ENCODE assay signal across 10 cellular contexts in the genomic region with DNA sequence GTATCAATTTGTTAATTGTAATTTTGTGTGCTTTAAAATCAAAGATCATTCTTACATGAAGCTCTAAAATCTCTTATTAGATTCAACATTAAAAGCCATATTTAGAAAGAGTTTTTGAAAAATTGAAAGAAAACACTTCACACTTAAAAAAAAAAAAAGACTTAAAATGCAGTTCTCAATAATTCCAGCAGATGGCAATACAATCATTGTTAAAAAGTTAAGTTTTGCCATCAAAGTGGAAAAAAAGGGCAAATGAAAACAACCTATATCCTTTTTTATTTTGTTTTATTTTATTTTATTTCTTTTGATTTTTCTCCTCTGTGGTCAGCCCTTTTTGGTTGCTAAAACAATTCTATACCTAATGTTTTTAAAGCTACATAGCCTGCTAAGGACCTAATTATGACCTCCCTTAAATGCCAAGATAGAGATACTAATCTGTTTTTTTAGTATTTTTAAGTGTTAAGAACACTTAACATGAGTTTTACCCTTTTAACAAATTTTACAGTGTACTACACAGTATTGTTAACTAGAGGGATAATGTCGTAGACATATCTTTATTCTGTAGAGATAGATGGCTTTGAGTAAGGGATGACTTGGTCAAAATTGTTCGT.
DNase-seq lines count a peak whose midpoint lies in the region; ATAC-seq, FAIRE-seq and TF ChIP-seq lines count a peak whose summit lies in the region.
"Had no signal": no experiment of that assay in that cellular context is flagged by ENCODE, and none has a peak within 500 bp of the region (broad histone marks: within the 10 kb centered on the region; RNA-seq: fewer than 3 reads in every experiment).

No MANE protein-coding gene starts in this region.

- dilution Hi-C loops in endothelial cell of umbilical vein (cut with MboI; ENCODE audit: extremely low pct_ligation_motif_present, low sequenced_read_pairs), result no loop called here

- 74% methylated on average over 2 of the region's 2 CpGs for WGBS in prostate gland

- TF ChIP-seq CTCF in GM12864 (IDR thresholded peaks at IDR 0.05; ENCODE audit: low read depth, low read length, missing control alignments) (peak; percentile 30), endothelial cell of umbilical vein (IDR thresholded peaks at IDR 0.05; ENCODE audit: extremely low read depth in 1 of 2, insufficient read depth in 1 of 2, low read depth in 1 of 2, low read length in 2 of 2) (peak; percentile 18), prostate gland (IDR thresholded peaks at IDR 0.05) (peak; percentile 51 to 69 (median 57))

- H3K4me2 ChIP-seq in endothelial cell of umbilical vein (ENCODE audit: insufficient read depth, low read length), result no peak overlapping the region

- CTCF ChIA-PET in endothelial cell of umbilical vein (lab: Charles Lee), result interaction anchor here (0.7 to 2.7 kb wide), 7 partner anchors 10 to 1300 kb away, joined by 3 to 13 read pairs (median 5); no protein-coding TSS in a partner anchor

- H3K4me3 ChIP-seq in GM12864 (ENCODE audit: low read depth, low read length) (no peak overlapping the region), endothelial cell of umbilical vein (replicated peaks in 1 of 3; ENCODE audit: insufficient read depth in 1 of 3, low read depth in 1 of 3, low read length in 3 of 3) (no peak overlapping the region), prostate gland (no peak overlapping the region)

- H3K36me3 Mint-ChIP-seq in activated T-helper 17 cell treated with anti-CD3 and anti-CD28 coated beads, Interleukin-2, amount 50 U/mL, for 72 hours (ENCODE audit: low read depth), result no peaks in the 10 kb centered on the region

- BruUV-seq in endothelial cell of umbilical vein (replicated peaks; lab: Mats Ljungman, UMichigan), result no TSS peak

- no peaks in the 10 kb centered on the region for H3K79me2 ChIP-seq in endothelial cell of umbilical vein (ENCODE audit: control insufficient read depth, insufficient read depth, low read length)

- peak overlapping the region; percentile 56 for H2AFZ ChIP-seq in endothelial cell of umbilical vein (ENCODE audit: low read depth, low read length)

- H3K27ac ChIP-seq in endothelial cell of umbilical vein (ENCODE audit: insufficient read depth, low read depth, low read length) (no peak overlapping the region), prostate gland (no peak overlapping the region)
- H3K27ac ChIP-seq: brain microvascular endothelial cell had no signal

- H4K20me1 ChIP-seq in endothelial cell of umbilical vein (replicated peaks; ENCODE audit: control insufficient read depth, extremely low read depth, insufficient read depth, low read length), result no peaks in the 10 kb centered on the region

- H3K4me3 Mint-ChIP-seq in activated T-helper 17 cell treated with anti-CD3 and anti-CD28 coated beads, Interleukin-2, amount 50 U/mL, for 72 hours, result no peak overlapping the region

- H3K27me3 ChIP-seq in endothelial cell of umbilical vein (ENCODE audit: control insufficient read depth in 2 of 2, insufficient read depth in 2 of 2, low read length in 2 of 2) (no peaks in the 10 kb centered on the region), prostate gland (replicated peaks; ENCODE audit: insufficient read depth) (no peaks in the 10 kb centered on the region)
- H3K27me3 ChIP-seq: brain microvascular endothelial cell had no signal

- no peaks in the 10 kb centered on the region for H3K9me3 Mint-ChIP-seq in activated T-helper 17 cell treated with anti-CD3 and anti-CD28 coated beads, Interleukin-2, amount 50 U/mL, for 72 hours

- H3K27ac Mint-ChIP-seq in activated T-helper 17 cell treated with anti-CD3 and anti-CD28 coated beads, Interleukin-2, amount 50 U/mL, for 72 hours, result no peak overlapping the region

- intact Hi-C loops in endothelial cell of umbilical vein (cut with micrococcal nuclease) (loop anchor here (1.0 to 10.0 kb wide), 5 partner anchors 118 to 1300 kb away; no protein-coding TSS in a partner anchor), prostate gland (cut with DNase I) (loop anchor here (5.0 kb wide), 1 partner anchor 1108 kb away; no protein-coding TSS in a partner anchor)

- peak; percentile 70 for FAIRE-seq in endothelial cell of umbilical vein (lab: Jason Lieb, UNC)

- DNase-seq in GM12864 (ENCODE audit: low read depth), result no peak
- DNase-seq in NCI-H460 (ENCODE audit: extremely low read depth, low read depth), result peak; percentile 23
- DNase-seq in endothelial cell of umbilical vein (ENCODE audit: low read depth, low spot score), result peak; percentile 38
- no peak for DNase-seq in prostate gland (ENCODE audit: low spot score)
- DNase-seq in amygdala (lab: John Stamatoyannopoulos, UW), result no peak
- DNase-seq: brain microvascular endothelial cell, KG1 had no signal

- peaks cover 6% of the 10 kb centered on the region for H3K4me1 Mint-ChIP-seq in activated T-helper 17 cell treated with anti-CD3 and anti-CD28 coated beads, Interleukin-2, amount 50 U/mL, for 72 hours

- TF ChIP-seq POLR2A in endothelial cell of umbilical vein (IDR thresholded peaks at IDR 0.05; ENCODE audit: low read depth, low read length) (no peak), prostate gland (IDR thresholded peaks at IDR 0.05) (no peak)

- no peak for ATAC-seq in GM21381 (IDR thresholded peaks at IDR 0.05; ENCODE audit: unreplicated experiment)
- no peak for ATAC-seq in activated T-helper 17 cell treated with anti-CD3 and anti-CD28 coated beads, Interleukin-2, amount 50 U/mL, for 72 hours (replicated peaks)
- no peak for ATAC-seq in GM19023 (IDR thresholded peaks at IDR 0.05; ENCODE audit: unreplicated experiment)

- H3K36me3 ChIP-seq in endothelial cell of umbilical vein (ENCODE audit: control insufficient read depth in 2 of 2, extremely low read depth in 1 of 2, insufficient read depth in 2 of 2, low read length in 2 of 2), result no peaks in the 10 kb centered on the region
- no peaks in the 10 kb centered on the region for H3K36me3 ChIP-seq in prostate gland
- H3K36me3 ChIP-seq: brain microvascular endothelial cell had no signal

- H3K4me1 ChIP-seq in endothelial cell of umbilical vein (ENCODE audit: control insufficient read depth, extremely low read depth, insufficient read depth, low read length), result peaks cover 4% of the 10 kb centered on the region
- no peaks in the 10 kb centered on the region for H3K4me1 ChIP-seq in prostate gland (replicated peaks)

- no peaks in the 10 kb centered on the region for H3K9me3 ChIP-seq in endothelial cell of umbilical vein (replicated peaks; ENCODE audit: control insufficient read depth, insufficient read depth, low read length)
- H3K9me3 ChIP-seq in prostate gland, result no peaks in the 10 kb centered on the region

- no peaks in the 10 kb centered on the region for H3K9me1 ChIP-seq in endothelial cell of umbilical vein (replicated peaks; ENCODE audit: control insufficient read depth, extremely low read depth, insufficient read depth, low read length)

- peaks cover under 1% of the 10 kb centered on the region for H3K27me3 Mint-ChIP-seq in activated T-helper 17 cell treated with anti-CD3 and anti-CD28 coated beads, Interleukin-2, amount 50 U/mL, for 72 hours

- H3K9ac ChIP-seq in endothelial cell of umbilical vein (replicated peaks; ENCODE audit: extremely low read depth, insufficient read depth, low read length), result no peak overlapping the region

- POLR2A ChIA-PET in endothelial cell of umbilical vein (lab: Charles Lee), result interaction anchor here (0.6 kb wide), 1 partner anchor 53 kb away, joined by 3 read pairs; no protein-coding TSS in a partner anchor

TF ChIP-seq in endothelial cell of umbilical vein, 7 proteins besides CTCF, POLR2A, EP300 and RAD21:
- TF ChIP-seq EZH2 (IDR thresholded peaks at IDR 0.05; ENCODE audit: borderline replicate concordance, low read depth, low read length, severe bottlenecking), result no peak
- TF ChIP-seq GATA2 (IDR thresholded peaks at IDR 0.05; ENCODE audit: insufficient read depth, insufficient read length, low read depth, low read length), result no peak
- TF ChIP-seq MAX (IDR thresholded peaks at IDR 0.05; ENCODE audit: insufficient read depth, insufficient read length), result no peak
- no peak for TF ChIP-seq FOS (IDR thresholded peaks at IDR 0.05; ENCODE audit: borderline replicate concordance, insufficient read depth, low read length)
- no peak for TF ChIP-seq MYC (IDR thresholded peaks at IDR 0.05; ENCODE audit: low read depth, low read length)
- no peak for TF ChIP-seq JUN (IDR thresholded peaks at IDR 0.05; ENCODE audit: borderline replicate concordance, insufficient read depth, insufficient read length, low read depth)
- no peak for TF ChIP-seq POLR2AphosphoS5 (IDR thresholded peaks at IDR 0.05; ENCODE audit: insufficient read depth, low read depth, low read length)

Comparison
In these comparisons a context has a peak if more than half of its experiments do, and no peak if none do; other contexts are left out.
1. DNase-seq: peak in NCI-H460 (single experiment) and endothelial cell of umbilical vein (single experiment); none in GM12864 (single experiment), prostate gland (single experiment) and amygdala (0 of 56).
2. Peak in every context shown above with its lines, with median percentiles within 50 percentile points of each other: CTCF ChIP-seq.